In the genomic region with DNA sequence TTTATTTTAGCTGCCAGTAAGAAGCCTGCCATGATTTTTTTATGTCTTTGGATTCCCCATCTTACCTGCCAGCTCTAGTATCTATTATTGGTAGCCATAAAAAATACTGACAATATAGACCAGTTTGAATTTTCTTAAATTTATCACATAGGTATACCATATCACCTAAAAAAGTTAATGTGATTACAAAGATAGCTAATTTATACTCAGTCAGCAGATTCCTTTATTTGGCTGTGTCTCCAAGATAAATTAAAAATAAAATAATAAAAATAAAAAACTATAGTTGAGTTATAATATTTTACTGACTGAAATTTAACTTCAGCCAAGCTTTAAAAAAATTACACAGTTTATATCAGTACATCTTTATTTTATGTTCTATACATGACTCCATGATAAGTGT, we compare ENCODE assay signal across 8 cellular contexts.
"Had no signal": no experiment of that assay in that cellular context is flagged by ENCODE, and none has a peak within 500 bp of the region (broad histone marks: within the 10 kb centered on the region; RNA-seq: fewer than 3 reads in every experiment).

No MANE protein-coding gene starts in this region.

- H3K9me3 ChIP-seq: HAP-1 had no signal

- H3K27ac ChIP-seq: GM23248, HL-60 had no signal

- H3K4me3 ChIP-seq: GM23248, HAP-1 had no signal

- H3K9ac ChIP-seq: GM23248 had no signal

- ATAC-seq: HCT116 had no signal

- H3K36me3 ChIP-seq: HAP-1 had no signal

- DNase-seq: GM23248, GOT3, H7, HFFc6, KBM-7 had no signal

- H2AFZ ChIP-seq: GM23248 had no signal

- H3K4me1 ChIP-seq: HAP-1 had no signal
